In genomic region chr15:95304116-95304873, GRCh38 we compare ENCODE assay signal across 12 cellular contexts.
A peak's percentile ranks its signal among the peaks of the same experiment; 100 is the strongest.
DNase-seq lines count a peak whose midpoint lies in the region; ATAC-seq and TF ChIP-seq lines count a peak whose summit lies in the region.
"Had no signal": no experiment of that assay in that cellular context is flagged by ENCODE, and none has a peak within 500 bp of the region (broad histone marks: within the 10 kb centered on the region; RNA-seq: fewer than 3 reads in every experiment).

No MANE protein-coding gene starts in this region.

- no peaks in the 10 kb centered on the region for H3K9me3 Mint-ChIP-seq in natural killer cell treated with Interleukin-12 subunit alpha and Interleukin-12 subunit beta and Interleukin-15 and Interleukin-18, amount 100 ng/mL, for 72 hours

- intact Hi-C loops in body of pancreas (cut with DNase I), result no loop called here

- H3K36me3 Mint-ChIP-seq in natural killer cell treated with Interleukin-12 subunit alpha and Interleukin-12 subunit beta and Interleukin-15 and Interleukin-18, amount 100 ng/mL, for 72 hours, result peaks cover 4% of the 10 kb centered on the region

- no peaks in the 10 kb centered on the region for H4K20me1 ChIP-seq in fibroblast of lung (ENCODE audit: control insufficient read depth, extremely low read depth, insufficient read depth, low read length)

- H3K4me1 ChIP-seq in fibroblast of lung (ENCODE audit: control insufficient read depth, extremely low read depth, insufficient read depth, low read length), result peaks cover 7% of the 10 kb centered on the region
- no peaks in the 10 kb centered on the region for H3K4me1 ChIP-seq in body of pancreas
- H3K4me1 ChIP-seq: BE2C had no signal

- 53 to 59% methylated on average over 14 of the region's 14 CpGs for WGBS in body of pancreas, 2 donors

- H3K4me3 Mint-ChIP-seq in natural killer cell treated with Interleukin-12 subunit alpha and Interleukin-12 subunit beta and Interleukin-15 and Interleukin-18, amount 100 ng/mL, for 72 hours, result peak overlapping the region; percentile 22

- peak overlapping the region; percentile 38 for H2AFZ ChIP-seq in fibroblast of lung (ENCODE audit: low read length)

- TF ChIP-seq POLR2A in body of pancreas (IDR thresholded peaks at IDR 0.05), result no peak

- no peak for ATAC-seq in natural killer cell treated with Interleukin-12 subunit alpha and Interleukin-12 subunit beta and Interleukin-15 and Interleukin-18, amount 100 ng/mL, for 72 hours
- no peak for ATAC-seq in GM21717 (IDR thresholded peaks at IDR 0.05; ENCODE audit: unreplicated experiment)
- no peak for ATAC-seq in body of pancreas

- TF ChIP-seq CTCF in fibroblast of lung (conservative IDR thresholded peaks at IDR 0.05 in 1 of 2, IDR thresholded peaks at IDR 0.05 in 1 of 2; ENCODE audit: low read depth in 1 of 2, low read length in 2 of 2) (no peak), body of pancreas (IDR thresholded peaks at IDR 0.05) (no peak)

- H3K36me3 ChIP-seq in fibroblast of lung (ENCODE audit: control insufficient read depth, insufficient read depth, low read length) (no peaks in the 10 kb centered on the region), body of pancreas (replicated peaks in 1 of 2; ENCODE audit: insufficient read depth in 1 of 2, low read depth in 2 of 2) (no peaks in the 10 kb centered on the region)
- H3K36me3 ChIP-seq: BE2C had no signal

- H3K4me2 ChIP-seq in fibroblast of lung (ENCODE audit: extremely low read depth, insufficient read depth, low read length), result peak overlapping the region; percentile 42

- H3K27me3 ChIP-seq in fibroblast of lung (ENCODE audit: control insufficient read depth, insufficient read depth, low read length) (no peaks in the 10 kb centered on the region), body of pancreas (no peaks in the 10 kb centered on the region)
- H3K27me3 ChIP-seq: BE2C had no signal

- H3K27ac Mint-ChIP-seq in natural killer cell treated with Interleukin-12 subunit alpha and Interleukin-12 subunit beta and Interleukin-15 and Interleukin-18, amount 100 ng/mL, for 72 hours, result no peak overlapping the region

- peaks cover 43 to 72% of the 10 kb centered on the region in 2 donors for H3K27me3 Mint-ChIP-seq in natural killer cell treated with Interleukin-12 subunit alpha and Interleukin-12 subunit beta and Interleukin-15 and Interleukin-18, amount 100 ng/mL, for 72 hours

- peaks cover 17 to 24% of the 10 kb centered on the region in 2 donors for H3K4me1 Mint-ChIP-seq in natural killer cell treated with Interleukin-12 subunit alpha and Interleukin-12 subunit beta and Interleukin-15 and Interleukin-18, amount 100 ng/mL, for 72 hours (ENCODE audit: low read depth in 2 of 2)

- H3K9ac ChIP-seq in fibroblast of lung (ENCODE audit: insufficient read depth, low read length), result no peak overlapping the region

- H3K9me3 ChIP-seq in fibroblast of lung (ENCODE audit: control insufficient read depth, insufficient read depth, low read depth, low read length) (no peaks in the 10 kb centered on the region), body of pancreas (no peaks in the 10 kb centered on the region)
- H3K9me3 ChIP-seq: BE2C had no signal

- peak; percentile 26 for DNase-seq in AG08396 (ENCODE audit: low spot score)
- peak; percentile 50 to 87 for DNase-seq in NCI-H524 (lab: John Stamatoyannopoulos, UW)
- DNase-seq in fibroblast of lung (ENCODE audit: low read depth in 2 of 2), result peak; percentile 34 to 96
- no peak for DNase-seq in natural killer cell treated with Interleukin-12 subunit alpha and Interleukin-12 subunit beta and Interleukin-15 and Interleukin-18, amount 100 ng/mL, for 72 hours (ENCODE audit: low spot score)
- DNase-seq in activated T-cell treated with anti-CD3 and anti-CD28 coated beads, Interleukin-2, amount 50 U/mL, for 48 hours, result no peak
- DNase-seq in A172 (ENCODE audit: low spot score), result no peak
- DNase-seq in body of pancreas, result no peak
- DNase-seq: BE2C, cortex of kidney, Karpas-422, mesendoderm had no signal

- no peaks in the 10 kb centered on the region for H3K79me2 ChIP-seq in fibroblast of lung (ENCODE audit: control insufficient read depth, insufficient read depth, low read length)

- H3K4me3 ChIP-seq in fibroblast of lung (replicated peaks in 1 of 4; ENCODE audit: control extremely low read depth in 1 of 4, insufficient read depth in 1 of 4, low read depth in 3 of 4, low read length in 4 of 4), result peak overlapping the region in 2 of 4 experiments; percentile 17 to 32
- H3K4me3 ChIP-seq in body of pancreas, result no peak overlapping the region

- H3K27ac ChIP-seq in fibroblast of lung (ENCODE audit: insufficient read depth, low read length), result peak overlapping the region; percentile 24
- peak overlapping the region in 1 of 4 donors; percentile 16 for H3K27ac ChIP-seq in body of pancreas

Comparison
In these comparisons a context has a peak if more than half of its experiments do, and no peak if none do; other contexts are left out.
1. DNase-seq: peak in AG08396 (single experiment), NCI-H524 (2 of 2) and fibroblast of lung (2 of 2); none in natural killer cell treated with Interleukin-12 subunit alpha and Interleukin-12 subunit beta and Interleukin-15 and Interleukin-18, amount 100 ng/mL, for 72 hours (single experiment), activated T-cell treated with anti-CD3 and anti-CD28 coated beads, Interleukin-2, amount 50 U/mL, for 48 hours (0 of 2), A172 (single experiment) and body of pancreas (0 of 4).